13 cellular contexts compared by ENCODE assay signal in genomic region chr1:183164350-183164749, GRCh38. TPM values are rescaled to one million over a fixed set of nuclear protein-coding genes. Genes with fewer than 3 reads are reported as not detected.
DNase-seq lines count a peak whose midpoint lies in the region; ATAC-seq and TF ChIP-seq lines count a peak whose summit lies in the region.
"Had no signal": no experiment of that assay in that cellular context is flagged by ENCODE, and none has a peak within 500 bp of the region (broad histone marks: within the 10 kb centered on the region; RNA-seq: fewer than 3 reads in every experiment).

No MANE protein-coding gene starts in this region.

- no peak overlapping the region for H2AFZ ChIP-seq in H9 (ENCODE audit: low read length)
- peak overlapping the region; percentile 64; the same call in 1 of the 2 replicates for H2AFZ ChIP-seq in SK-N-SH (ENCODE audit: low read depth)
- H2AFZ ChIP-seq in trophoblast cell (ENCODE audit: insufficient read depth, low read length, poor library complexity) = no peak overlapping the region

- WGBS in H9 (ENCODE audit: extremely low coverage, insufficient read length, low lambda C conversion rate) = no CpG with 5 or more reads among the region's 1 CpG
- WGBS in SK-N-SH (ENCODE audit: low lambda C conversion rate) = 38% methylated on average over 1 of the region's 1 CpG
- no CpG with 5 or more reads among the region's 1 CpG for WGBS in trophoblast cell (ENCODE audit: extremely low coverage, insufficient coverage, insufficient read length)

- peaks cover 17 to 20% of the 10 kb centered on the region in 2 experiments for H3K4me1 Mint-ChIP-seq in H9
- H3K4me1 Mint-ChIP-seq: immature natural killer cell had no signal

- H3K79me2 ChIP-seq in H9 (ENCODE audit: insufficient read depth, low read length) = no peaks in the 10 kb centered on the region
- H3K79me2 ChIP-seq in SK-N-SH (ENCODE audit: insufficient read depth) = no peaks in the 10 kb centered on the region
- H3K79me2 ChIP-seq in trophoblast cell (ENCODE audit: control insufficient read depth, insufficient read depth, low read length, poor library complexity) = no peaks in the 10 kb centered on the region

- intact Hi-C loops in tibial artery (cut with DNase I; ENCODE audit: low total_unique reads) = no loop called here

- H3K27me3 ChIP-seq in H9 (ENCODE audit: insufficient read depth, low read length) (no peaks in the 10 kb centered on the region), SK-N-SH (ENCODE audit: insufficient read depth) (no peaks in the 10 kb centered on the region), trophoblast cell (ENCODE audit: insufficient read depth, low read length) (no peaks in the 10 kb centered on the region), tibial artery (no peaks in the 10 kb centered on the region)
- H3K27me3 ChIP-seq: ovary, thyroid gland had no signal

- POLR2A ChIA-PET in SK-N-SH (lab: Yijun Ruan, JAX) = no interaction called here

- no peak overlapping the region for H3T11ph ChIP-seq in H9 (ENCODE audit: low read length)

- H3K36me3 Mint-ChIP-seq in H9 (ENCODE audit: insufficient read depth in 1 of 3, low read depth in 3 of 3) = no peaks in the 10 kb centered on the region
- H3K36me3 Mint-ChIP-seq: immature natural killer cell had no signal

- no peak overlapping the region for H3K4me3 Mint-ChIP-seq in H9
- H3K4me3 Mint-ChIP-seq: immature natural killer cell had no signal

- no peak overlapping the region for H3K18ac ChIP-seq in H9 (ENCODE audit: insufficient read length, low read depth, low read length)
- H3K18ac ChIP-seq in trophoblast cell (ENCODE audit: low read length) = no peak overlapping the region

- no peaks in the 10 kb centered on the region for H3K27me3 Mint-ChIP-seq in H9 (ENCODE audit: low read depth)

- H3K4me2 ChIP-seq in H9 (ENCODE audit: insufficient read depth, insufficient read length, low read length) (no peak overlapping the region), SK-N-SH (peak overlapping the region; percentile 46; the same call in 1 of the 2 replicates), trophoblast cell (ENCODE audit: low read length) (peak overlapping the region; percentile 31)

- H3K4me3 ChIP-seq in SK-N-SH (ENCODE audit: low read depth in 2 of 2, low read length in 1 of 2) (no peak overlapping the region), fibroblast of the aortic adventitia (ENCODE audit: low read depth, low read length) (no peak overlapping the region), trophoblast cell (ENCODE audit: low read depth, low read length) (no peak overlapping the region), tibial artery (no peak overlapping the region)
- H3K4me3 ChIP-seq: ovary, thyroid gland had no signal

- H3K4me1 ChIP-seq in H9 (ENCODE audit: insufficient read depth, low read length) (no peaks in the 10 kb centered on the region; the same call in 1 of the 2 replicates), SK-N-SH (ENCODE audit: control insufficient read depth in 1 of 2, insufficient read depth in 2 of 2, low read depth in 1 of 2, low read length in 1 of 2) (peaks cover 0 to 18% of the 10 kb centered on the region in 2 experiments), trophoblast cell (ENCODE audit: control insufficient read depth in 1 of 2, insufficient read depth in 2 of 2, low read length in 2 of 2) (peaks cover 5 to 17% of the 10 kb centered on the region in 2 experiments), tibial artery (peaks cover 0 to 6% (median 2%) of the 10 kb centered on the region in 4 donors)

- no peaks in the 10 kb centered on the region for H3K9me2 ChIP-seq in SK-N-SH

- H2AK5ac ChIP-seq in H9 (ENCODE audit: insufficient read length, low read length) (no peak overlapping the region), trophoblast cell (ENCODE audit: low read length) (no peak overlapping the region)

- H4K91ac ChIP-seq in H9 (ENCODE audit: insufficient read length, low read depth, low read length) (no peak overlapping the region), trophoblast cell (ENCODE audit: low read depth, low read length) (no peak overlapping the region)

- H3K56ac ChIP-seq in H9 (ENCODE audit: insufficient read length, low read depth, low read length) = no peak overlapping the region

- H3K23ac ChIP-seq in H9 (ENCODE audit: insufficient read length, low read depth, low read length) (no peak overlapping the region), trophoblast cell (ENCODE audit: low read length) (no peak overlapping the region)

- no peak overlapping the region for H3K27ac ChIP-seq in H9 (ENCODE audit: insufficient read length, low read depth, low read length)
- peak overlapping the region; percentile 40 to 78; a peak in 3 of 4 replicates for H3K27ac ChIP-seq in SK-N-SH (ENCODE audit: low read depth in 2 of 2, low read length in 1 of 2)
- no peak overlapping the region for H3K27ac ChIP-seq in trophoblast cell (ENCODE audit: low read depth, low read length)
- H3K27ac ChIP-seq in tibial artery = no peak overlapping the region
- H3K27ac ChIP-seq: ovary, thyroid gland, VCaP had no signal

- TF ChIP-seq RAD21 in SK-N-SH (IDR thresholded peaks at IDR 0.05; ENCODE audit: low read length) = no peak

- no peaks in the 10 kb centered on the region for H4K20me1 ChIP-seq in H9 (ENCODE audit: control insufficient read depth, insufficient read depth, insufficient read length)
- no peaks in the 10 kb centered on the region for H4K20me1 ChIP-seq in SK-N-SH (ENCODE audit: insufficient read depth)

- ATAC-seq in GM18873 (IDR thresholded peaks at IDR 0.05; ENCODE audit: low FRiP score, unreplicated experiment) = no peak

- H2BK20ac ChIP-seq in H9 (ENCODE audit: low read depth, low read length, poor library complexity, severe bottlenecking) = no peak overlapping the region

- H3K9me3 ChIP-seq in H9 (ENCODE audit: control insufficient read depth, low read depth, low read length) = no peaks in the 10 kb centered on the region
- H3K9me3 ChIP-seq in SK-N-SH = no peaks in the 10 kb centered on the region
- H3K9me3 ChIP-seq in trophoblast cell (ENCODE audit: insufficient read depth, low read depth, low read length) = peaks cover 3% of the 10 kb centered on the region
- no peaks in the 10 kb centered on the region for H3K9me3 ChIP-seq in tibial artery
- H3K9me3 ChIP-seq: ovary, thyroid gland had no signal

- H4K8ac ChIP-seq in H9 (replicated peaks; ENCODE audit: insufficient read length, low read depth, low read length) = no peak overlapping the region
- no peak overlapping the region for H4K8ac ChIP-seq in trophoblast cell (ENCODE audit: low read depth, low read length)

- no peak overlapping the region for H2BK15ac ChIP-seq in H9 (ENCODE audit: low read depth, low read length)

- H3K9me3 Mint-ChIP-seq in H9 = no peaks in the 10 kb centered on the region
- H3K9me3 Mint-ChIP-seq: immature natural killer cell had no signal

- TF ChIP-seq CTCF in H9 (conservative IDR thresholded peaks at IDR 0.05) (no peak), SK-N-SH (IDR thresholded peaks at IDR 0.05) (no peak), fibroblast of the aortic adventitia (IDR thresholded peaks at IDR 0.05; ENCODE audit: insufficient read depth, low read length) (no peak), tibial artery (IDR thresholded peaks at IDR 0.05) (no peak)

- H3F3A ChIP-seq in SK-N-SH (replicated peaks; ENCODE audit: insufficient read depth) = peaks cover 21% of the 10 kb centered on the region

- DNase-seq in H9 (peak; percentile 81), SK-N-SH (no peak), fibroblast of the aortic adventitia (ENCODE audit: low read depth) (peak; percentile 70), trophoblast cell (peak; percentile 38 to 56), NCI-H2107 (lab: John Stamatoyannopoulos, UW) (no peak), tibial artery (no peak), DMS53 (lab: John Stamatoyannopoulos, UW) (no peak)
- DNase-seq: immature natural killer cell, NCI-H1417, ovary had no signal

- CTCF ChIA-PET in SK-N-SH (lab: Yijun Ruan, JAX) = no interaction called here

- no peaks in the 10 kb centered on the region for H3K23me2 ChIP-seq in H9 (ENCODE audit: insufficient read length, low read depth, low read length, poor library complexity, severe bottlenecking)

- no peak overlapping the region for H3K27ac Mint-ChIP-seq in H9
- H3K27ac Mint-ChIP-seq: immature natural killer cell had no signal

- H2BK12ac ChIP-seq in H9 (ENCODE audit: insufficient read length, low read depth, low read length) (no peak overlapping the region), trophoblast cell (ENCODE audit: low read length) (no peak overlapping the region)

- H4K12ac ChIP-seq in trophoblast cell (ENCODE audit: low read depth, low read length) = no peak overlapping the region

- H3K79me1 ChIP-seq in H9 (ENCODE audit: insufficient read depth, low read depth, low read length, poor library complexity, severe bottlenecking) (no peaks in the 10 kb centered on the region), trophoblast cell (ENCODE audit: low read length) (peaks cover 5% of the 10 kb centered on the region)

- H2BK120ac ChIP-seq in H9 (ENCODE audit: low read depth, low read length, poor library complexity, severe bottlenecking) (no peak overlapping the region), trophoblast cell (ENCODE audit: insufficient read depth, low read length, poor library complexity) (no peak overlapping the region)

- H3K14ac ChIP-seq in H9 (ENCODE audit: insufficient read depth, low read length) (no peak overlapping the region), trophoblast cell (ENCODE audit: low read length) (no peak overlapping the region)

- TF ChIP-seq EP300 in SK-N-SH (IDR thresholded peaks at IDR 0.05; ENCODE audit: borderline replicate concordance in 1 of 2, low read depth in 1 of 2, low read length in 1 of 2) = no peak

- H3K36me3 ChIP-seq in SK-N-SH (replicated peaks in 1 of 2; ENCODE audit: control insufficient read depth in 1 of 2, insufficient read depth in 2 of 2, low read length in 1 of 2) (no peaks in the 10 kb centered on the region), trophoblast cell (ENCODE audit: control insufficient read depth in 1 of 2, insufficient read depth in 2 of 2, low read length in 2 of 2) (no peaks in the 10 kb centered on the region), tibial artery (no peaks in the 10 kb centered on the region)
- H3K36me3 ChIP-seq: ovary, thyroid gland had no signal

- no peak overlapping the region for H4K5ac ChIP-seq in H9 (ENCODE audit: insufficient read length, low read depth, low read length)

- H3K9ac ChIP-seq in H9 (ENCODE audit: extremely low read depth, insufficient read length, low read length) (no peak overlapping the region), SK-N-SH (peak overlapping the region; percentile 47; the same call in 1 of the 2 replicates), trophoblast cell (ENCODE audit: low read length) (no peak overlapping the region)

- H3K4ac ChIP-seq in H9 (ENCODE audit: low read depth, low read length) (no peak overlapping the region), trophoblast cell (ENCODE audit: low read depth, low read length) (no peak overlapping the region)

- H2BK5ac ChIP-seq in H9 (ENCODE audit: insufficient read length, low read length) = no peak overlapping the region
- H2BK5ac ChIP-seq in trophoblast cell (ENCODE audit: low read depth, low read length, poor library complexity) = no peak overlapping the region

RNA-seq across cellular contexts. Expression of gene LAMC2, which starts 21.7 kb away (rescaled TPM):
- 6.8 and 7.4 TPM in 2 replicates for total RNA-seq in H9 (2021)
- 0.15 and 0.16 TPM in 2 replicates for polyA plus RNA-seq in SK-N-SH (2012; rRNA removed)
- polyA plus RNA-seq in SK-N-SH (2012; cell fraction: cytosol; rRNA removed) = 0.04 and 0.07 TPM in 2 replicates
- 0.23 and 0.48 TPM in 2 replicates for polyA plus RNA-seq in SK-N-SH (2012; cell fraction: nucleus; rRNA removed)
- total RNA-seq in fibroblast of the aortic adventitia (ENCODE audit: low replicate concordance) = 2.0 and 2.8 TPM in 2 replicates
- polyA plus RNA-seq in trophoblast cell (2013) = 22.9 and 24.7 TPM in 2 replicates
- polyA plus RNA-seq: immature natural killer cell had no signal

Comparison
In these comparisons a context has a peak if more than half of its experiments do, and no peak if none do; other contexts are left out.
1. DNase-seq: peak in H9 (single experiment), fibroblast of the aortic adventitia (single experiment) and trophoblast cell (2 of 2); none in SK-N-SH (single experiment), NCI-H2107 (single experiment), tibial artery (0 of 2) and DMS53 (single experiment).
2. H3K27ac ChIP-seq: peak in SK-N-SH (2 of 2); none in H9 (single experiment), trophoblast cell (single experiment) and tibial artery (0 of 2).